1 cellular context compared by ENCODE assay signal in genomic region chr14:104889374-104889755, GRCh38.
TF ChIP-seq lines count a peak whose summit lies in the region.

No MANE protein-coding gene starts in this region.

TF ChIP-seq in H1, 55 proteins besides CTCF, POLR2A, EP300 and RAD21:
- TF ChIP-seq SIRT6 (IDR thresholded peaks at IDR 0.05; ENCODE audit: low read length) (no peak), PHF8 (conservative IDR thresholded peaks at IDR 0.05; ENCODE audit: low read depth, low read length) (no peak), EGR1 (IDR thresholded peaks at IDR 0.05; ENCODE audit: borderline replicate concordance, low read depth, low read length) (no peak), RNF2 (IDR thresholded peaks at IDR 0.05; ENCODE audit: borderline replicate concordance, low read depth, low read length, missing control alignments, poor library complexity, severe bottlenecking) (no peak), MAX (IDR thresholded peaks at IDR 0.05) (no peak)
